In the genomic region with DNA sequence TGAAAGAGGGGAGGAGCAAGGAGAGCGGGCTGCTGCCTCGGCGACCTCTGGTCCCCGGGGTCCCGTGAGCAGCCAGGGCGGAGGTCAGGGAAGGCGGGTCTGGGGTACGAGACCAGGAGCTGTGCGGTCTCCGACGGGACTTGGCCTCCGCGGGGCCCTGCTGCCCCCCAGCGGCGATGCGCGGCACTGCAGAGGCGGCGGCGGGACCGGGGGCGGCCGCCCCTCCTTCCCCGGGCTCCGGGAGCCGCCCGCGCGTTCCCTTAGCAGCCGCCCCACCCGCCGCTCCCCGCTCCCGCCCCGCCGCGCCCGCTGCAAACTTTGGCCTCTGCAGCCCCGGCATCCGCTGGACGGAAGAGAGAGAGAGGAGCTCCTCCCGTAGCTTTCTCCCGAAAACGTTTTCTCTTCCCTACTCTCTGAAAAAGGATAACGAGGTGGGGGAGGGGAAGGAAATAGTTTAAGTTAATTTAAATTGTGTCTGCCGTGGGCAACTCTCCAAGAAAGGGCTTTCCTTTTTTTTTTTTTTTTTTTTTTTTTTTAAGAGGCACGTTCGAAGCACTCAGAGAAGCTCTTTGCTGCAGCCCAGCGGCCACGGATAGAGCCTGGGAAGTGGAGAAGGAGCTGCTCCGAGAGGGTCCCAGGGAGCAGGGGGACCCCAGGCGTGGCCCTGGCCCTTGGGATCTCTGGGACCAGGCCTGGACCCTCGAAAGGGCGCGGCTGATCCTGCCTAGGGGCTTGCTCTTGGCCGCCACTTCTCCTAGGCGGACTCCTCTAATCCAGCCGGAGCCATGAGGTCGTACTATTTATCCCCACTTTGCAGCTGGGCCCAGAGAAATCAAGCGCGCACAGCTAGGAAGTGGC, we compare ENCODE assay signal across 8 cellular contexts. TPM values are rescaled to one million over a fixed set of nuclear protein-coding genes. Genes with fewer than 3 reads are reported as not detected.
DNase-seq lines count a peak whose midpoint lies in the region; ATAC-seq and TF ChIP-seq lines count a peak whose summit lies in the region.

No MANE protein-coding gene starts in this region.

- H3K4ac ChIP-seq in neuronal stem cell (ENCODE audit: low read length) = no peak overlapping the region

- no peak overlapping the region for H2BK120ac ChIP-seq in neuronal stem cell (ENCODE audit: low read depth, low read length)

- H3K9me3 Mint-ChIP-seq in activated T-helper 2 cell treated with anti-CD3 and anti-CD28 coated beads, Interferon-gamma antibody, Interleukin-2, Interleukin-4, amounts not matched to agents 10 μg/mL and 5 μg/mL and 100 μg/mL, durations not matched to agents 14 hours and 24 hours and 36 hours = no peaks in the 10 kb centered on the region

- ATAC-seq in GM19452 (IDR thresholded peaks at IDR 0.05; ENCODE audit: unreplicated experiment) = no peak

- H3K36me3 ChIP-seq in neuronal stem cell (replicated peaks in 1 of 2; ENCODE audit: control insufficient read depth in 2 of 2, insufficient read depth in 2 of 2, low read length in 2 of 2) (no peaks in the 10 kb centered on the region), stomach (no peaks in the 10 kb centered on the region)

- H3K27ac ChIP-seq in neuronal stem cell (replicated peaks; ENCODE audit: low read length) (peak overlapping the region; percentile 38), stomach (peak overlapping the region in 2 of 5 donors; percentile 9 to 13)

- H3K27me3 ChIP-seq in neuronal stem cell (ENCODE audit: control insufficient read depth in 3 of 3, insufficient read depth in 3 of 3, low read depth in 1 of 3, low read length in 3 of 3) (no peaks in the 10 kb centered on the region), stomach (peaks cover 0 to 5% (median 0%) of the 10 kb centered on the region in 3 donors)

- no peaks in the 10 kb centered on the region for H3K36me3 Mint-ChIP-seq in activated T-helper 2 cell treated with anti-CD3 and anti-CD28 coated beads, Interferon-gamma antibody, Interleukin-2, Interleukin-4, amounts not matched to agents 10 μg/mL and 5 μg/mL and 100 μg/mL, durations not matched to agents 14 hours and 24 hours and 36 hours (ENCODE audit: low read depth)

- H3K4me1 ChIP-seq in neuronal stem cell (ENCODE audit: control insufficient read depth in 2 of 2, insufficient read depth in 1 of 2, low read depth in 1 of 2, low read length in 2 of 2) = peaks cover 0 to 3% of the 10 kb centered on the region in 2 donors
- peaks cover 5 to 16% (median 14%) of the 10 kb centered on the region in 4 donors for H3K4me1 ChIP-seq in stomach

- intact Hi-C loops in activated T-helper 2 cell treated with anti-CD3 and anti-CD28 coated beads, Interferon-gamma antibody, Interleukin-2, Interleukin-4, amounts not matched to agents 10 μg/mL and 5 μg/mL and 100 μg/mL, durations not matched to agents 14 hours and 24 hours and 36 hours (cut with micrococcal nuclease) = loop anchor here (1.0 to 5.0 kb wide), 2 partner anchors 347 to 1273 kb away; no protein-coding TSS in a partner anchor
- intact Hi-C loops in stomach (cut with DNase I; ENCODE audit: low total_unique reads) = loop anchor here (5.0 kb wide), 1 partner anchor 1273 kb away; no protein-coding TSS in a partner anchor

- no peak overlapping the region for H2BK5ac ChIP-seq in neuronal stem cell (ENCODE audit: low read length)

- no peak overlapping the region for H3K27ac Mint-ChIP-seq in activated T-helper 2 cell treated with anti-CD3 and anti-CD28 coated beads, Interferon-gamma antibody, Interleukin-2, Interleukin-4, amounts not matched to agents 10 μg/mL and 5 μg/mL and 100 μg/mL, durations not matched to agents 14 hours and 24 hours and 36 hours

- H4K91ac ChIP-seq in neuronal stem cell (ENCODE audit: low read depth, low read length, poor library complexity) = no peak overlapping the region

- H2BK12ac ChIP-seq in neuronal stem cell (ENCODE audit: low read length) = no peak overlapping the region

- no peak overlapping the region for H2AK5ac ChIP-seq in neuronal stem cell (ENCODE audit: low read depth, low read length)

- H3K9me3 ChIP-seq in neuronal stem cell (replicated peaks in 1 of 2; ENCODE audit: control insufficient read depth in 2 of 2, insufficient read depth in 1 of 2, low read depth in 1 of 2, low read length in 2 of 2) (peaks cover 0 to 2% of the 10 kb centered on the region in 2 donors), stomach (no peaks in the 10 kb centered on the region)

- peaks cover 4% of the 10 kb centered on the region for H3K4me1 Mint-ChIP-seq in activated T-helper 2 cell treated with anti-CD3 and anti-CD28 coated beads, Interferon-gamma antibody, Interleukin-2, Interleukin-4, amounts not matched to agents 10 μg/mL and 5 μg/mL and 100 μg/mL, durations not matched to agents 14 hours and 24 hours and 36 hours (ENCODE audit: low read depth)

- H3K4me2 ChIP-seq in neuronal stem cell (ENCODE audit: insufficient read depth, low read length, poor library complexity, severe bottlenecking) = peak overlapping the region; percentile 58

- peak overlapping the region; percentile 42 for H2BK15ac ChIP-seq in neuronal stem cell (ENCODE audit: low read length)

- H2AFZ ChIP-seq in neuronal stem cell (ENCODE audit: low read length) = peak overlapping the region; percentile 93

- peaks cover 10% of the 10 kb centered on the region for H3K27me3 Mint-ChIP-seq in activated T-helper 2 cell treated with anti-CD3 and anti-CD28 coated beads, Interferon-gamma antibody, Interleukin-2, Interleukin-4, amounts not matched to agents 10 μg/mL and 5 μg/mL and 100 μg/mL, durations not matched to agents 14 hours and 24 hours and 36 hours (ENCODE audit: low read depth)

- no peaks in the 10 kb centered on the region for H3K79me1 ChIP-seq in neuronal stem cell (ENCODE audit: low read depth, low read length)

- TF ChIP-seq CTCF in fibroblast of villous mesenchyme (IDR thresholded peaks at IDR 0.05; ENCODE audit: insufficient read depth, low read depth, low read length) = peak; percentile 76
- TF ChIP-seq CTCF in stomach (IDR thresholded peaks at IDR 0.05) = peak in 5 of 7 experiments; percentile 37 to 98 (median 81)

- no peak for TF ChIP-seq EP300 in stomach (IDR thresholded peaks at IDR 0.05)

- H3K4me3 Mint-ChIP-seq in activated T-helper 2 cell treated with anti-CD3 and anti-CD28 coated beads, Interferon-gamma antibody, Interleukin-2, Interleukin-4, amounts not matched to agents 10 μg/mL and 5 μg/mL and 100 μg/mL, durations not matched to agents 14 hours and 24 hours and 36 hours (ENCODE audit: low read depth) = peak overlapping the region; percentile 69

- TF ChIP-seq POLR2A in stomach (IDR thresholded peaks at IDR 0.05) = no peak

- peak overlapping the region; percentile 2 for H3K18ac ChIP-seq in neuronal stem cell (ENCODE audit: low read length)

- H3K14ac ChIP-seq in neuronal stem cell (ENCODE audit: low read length) = no peak overlapping the region

- H4K8ac ChIP-seq in neuronal stem cell (ENCODE audit: low read depth, low read length) = no peak overlapping the region

- H3K4me3 ChIP-seq in fibroblast of villous mesenchyme (ENCODE audit: low read depth, low read length) (peak overlapping the region; percentile 60), neuronal stem cell (ENCODE audit: low read length in 2 of 2) (peak overlapping the region; percentile 36 to 66), stomach (peak overlapping the region; percentile 21 to 41 (median 38))

- WGBS in neuronal stem cell (ENCODE audit: extremely low coverage in 2 of 2, insufficient read length in 2 of 2, insufficient replicate concordance in 1 of 2), 2 donors = no CpG with 5 or more reads among the region's 61 CpGs
- 2 to 7% (median 4%) methylated on average over 31 to 61 of the region's 61 CpGs for WGBS in stomach, 5 donors

- peak; percentile 35 for DNase-seq in GM04504 (ENCODE audit: low read depth)
- DNase-seq in HS-27A (ENCODE audit: low read depth) = peak; percentile 2
- peak; percentile 75 for DNase-seq in RPMI8226
- DNase-seq in activated T-helper 2 cell treated with anti-CD3 and anti-CD28 coated beads, Interferon-gamma antibody, Interleukin-2, Interleukin-4, amounts not matched to agents 10 μg/mL and 5 μg/mL and 100 μg/mL, durations not matched to agents 14 hours and 24 hours and 36 hours (ENCODE audit: low spot score) = peak; percentile 71
- DNase-seq in fibroblast of villous mesenchyme (ENCODE audit: low read depth) = peak; percentile 67
- DNase-seq in neuronal stem cell (ENCODE audit: low spot score) = peak; percentile 88
- DNase-seq in stomach = peak; percentile 75

- no peak overlapping the region for H3K9ac ChIP-seq in neuronal stem cell (ENCODE audit: low read depth, low read length, poor library complexity)

- H3K23ac ChIP-seq in neuronal stem cell (ENCODE audit: low read depth, low read length, poor library complexity) = no peak overlapping the region

RNA-seq across cellular contexts. Expression of gene C16orf82, which starts 43.2 kb away (rescaled TPM):
- not detected in 2 replicates for total RNA-seq in activated T-helper 2 cell treated with anti-CD3 and anti-CD28 coated beads, Interferon-gamma antibody, Interleukin-2, Interleukin-4, amounts not matched to agents 10 μg/mL and 5 μg/mL and 100 μg/mL, durations not matched to agents 14 hours and 24 hours and 36 hours
- total RNA-seq in fibroblast of villous mesenchyme (not detected in 2 replicates), stomach (not detected)
- 0.78 TPM for polyA plus RNA-seq in neuronal stem cell (2013, experiment 1 of 2)
- 0.76 TPM for polyA plus RNA-seq in neuronal stem cell (2013, experiment 2 of 2)
- not detected for polyA plus RNA-seq in stomach

Comparison
In these comparisons a context has a peak if more than half of its experiments do, and no peak if none do; other contexts are left out.
1. DNase-seq: peak in every context shown above with its lines; median percentile 88 in neuronal stem cell; 75 in RPMI8226; 75 in stomach; 71 in activated T-helper 2 cell treated with anti-CD3 and anti-CD28 coated beads, Interferon-gamma antibody, Interleukin-2, Interleukin-4, amounts not matched to agents 10 μg/mL and 5 μg/mL and 100 μg/mL, durations not matched to agents 14 hours and 24 hours and 36 hours; 67 in fibroblast of villous mesenchyme; 35 in GM04504; 2 in HS-27A.